ENCODE assay signal across 21 cellular contexts in the genomic region with DNA sequence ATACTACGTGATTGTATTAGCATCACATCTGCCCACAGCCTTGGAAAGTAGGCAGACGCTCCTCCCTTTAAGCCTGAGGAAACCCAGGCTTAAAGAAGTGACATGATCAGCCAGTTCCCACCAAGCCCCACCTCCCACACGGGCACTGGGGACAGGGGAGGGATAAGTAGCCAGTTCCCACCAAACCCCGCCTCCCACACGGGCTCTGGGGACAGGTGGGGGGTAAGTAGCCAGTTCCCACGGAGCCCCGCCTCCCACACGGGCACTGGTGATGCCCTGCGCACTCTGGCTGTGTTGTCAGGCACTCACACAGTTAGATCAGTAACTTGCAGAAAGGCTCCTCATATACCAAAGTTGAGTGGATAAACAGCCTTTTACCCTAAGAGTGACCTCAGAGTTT.
DNase-seq lines count a peak whose midpoint lies in the region; ATAC-seq and TF ChIP-seq lines count a peak whose summit lies in the region.
"Had no signal": no experiment of that assay in that cellular context is flagged by ENCODE, and none has a peak within 500 bp of the region (broad histone marks: within the 10 kb centered on the region; RNA-seq: fewer than 3 reads in every experiment).

No MANE protein-coding gene starts in this region.

- H3K9me3 ChIP-seq in body of pancreas (peaks cover 0 to 4% (median 0%) of the 10 kb centered on the region in 3 donors), upper lobe of right lung (no peaks in the 10 kb centered on the region)
- H3K9me3 ChIP-seq: BE2C, Caco-2, HAP-1 had no signal

- no peak for TF ChIP-seq POLR2A in body of pancreas (IDR thresholded peaks at IDR 0.05)

- DNase-seq in cardiac septum (ENCODE audit: low spot score) (peak; percentile 22), Right ventricle myocardium superior (no peak), body of pancreas (peak; percentile 22 to 58 (median 44)), mesenteric fat pad (ENCODE audit: low spot score) (peak; percentile 83), upper lobe of right lung (peak; percentile 40), DMS79 (lab: John Stamatoyannopoulos, UW) (no peak)
- no peak for DNase-seq in stimulated activated CD8-positive, alpha-beta memory T cell treated with anti-CD3 and anti-CD28 coated beads, Interleukin-4, amount 100 ng/mL, for 48 hours
- DNase-seq: BE2C; Caco-2; CD4-positive, alpha-beta T cell; GF-D8; MM.1S; NCI-H1105 treated with DMSO at 0.1 percent for 48 hours; NCI-H187 treated with DMSO at 0.1 percent for 48 hours; NCI-H2171 treated with DMSO at 0.1 percent for 48 hours; NCI-H446; NCI-H526 treated with DMSO at 0.1 percent for 48 hours; NK-92 treated with Interleukin-12 subunit alpha and Interleukin-12 subunit beta, amount 100 ng/mL, for 24 hours; SHP77 treated with DMSO at 0.1 percent for 48 hours had no signal

- H3K27me3 ChIP-seq in body of pancreas (no peaks in the 10 kb centered on the region), upper lobe of right lung (no peaks in the 10 kb centered on the region)
- H3K27me3 ChIP-seq: BE2C had no signal

- WGBS in body of pancreas, 2 donors = 38 to 53% methylated on average over 5 to 9 of the region's 9 CpGs

- ATAC-seq in Right ventricle myocardium superior (ENCODE audit: poor library complexity) (no peak), body of pancreas (no peak), upper lobe of right lung (no peak), HG03460 (IDR thresholded peaks at IDR 0.05; ENCODE audit: unreplicated experiment) (no peak)

- no peaks in the 10 kb centered on the region for H3K4me1 ChIP-seq in body of pancreas
- no peaks in the 10 kb centered on the region for H3K4me1 ChIP-seq in upper lobe of right lung
- H3K4me1 ChIP-seq: BE2C, Caco-2, HAP-1 had no signal

- no peak for TF ChIP-seq CTCF in body of pancreas (IDR thresholded peaks at IDR 0.05)
- TF ChIP-seq CTCF in upper lobe of right lung (IDR thresholded peaks at IDR 0.05) = no peak

- intact Hi-C loops in cardiac septum (cut with DNase I) = no loop called here
- intact Hi-C loops in Right ventricle myocardium superior (cut with DNase I) = no loop called here
- intact Hi-C loops in body of pancreas (cut with DNase I) = no loop called here
- intact Hi-C loops in upper lobe of right lung (cut with DNase I) = no loop called here

- H3K4me3 ChIP-seq in body of pancreas (no peak overlapping the region), upper lobe of right lung (no peak overlapping the region)
- H3K4me3 ChIP-seq: HAP-1 had no signal

- H3K27ac ChIP-seq in body of pancreas (no peak overlapping the region), upper lobe of right lung (no peak overlapping the region)

- H3K36me3 ChIP-seq in body of pancreas (replicated peaks in 1 of 2; ENCODE audit: insufficient read depth in 1 of 2, low read depth in 2 of 2) (no peaks in the 10 kb centered on the region), upper lobe of right lung (no peaks in the 10 kb centered on the region)
- H3K36me3 ChIP-seq: BE2C, HAP-1 had no signal

Comparison
In these comparisons a context has a peak if more than half of its experiments do, and no peak if none do; other contexts are left out.
1. DNase-seq: peak in cardiac septum (single experiment), body of pancreas (4 of 4), mesenteric fat pad (single experiment) and upper lobe of right lung (single experiment); none in Right ventricle myocardium superior (single experiment), DMS79 (single experiment) and stimulated activated CD8-positive, alpha-beta memory T cell treated with anti-CD3 and anti-CD28 coated beads, Interleukin-4, amount 100 ng/mL, for 48 hours (single experiment).